Comparison of ENCODE assay signal across 8 cellular contexts in the genomic region with DNA sequence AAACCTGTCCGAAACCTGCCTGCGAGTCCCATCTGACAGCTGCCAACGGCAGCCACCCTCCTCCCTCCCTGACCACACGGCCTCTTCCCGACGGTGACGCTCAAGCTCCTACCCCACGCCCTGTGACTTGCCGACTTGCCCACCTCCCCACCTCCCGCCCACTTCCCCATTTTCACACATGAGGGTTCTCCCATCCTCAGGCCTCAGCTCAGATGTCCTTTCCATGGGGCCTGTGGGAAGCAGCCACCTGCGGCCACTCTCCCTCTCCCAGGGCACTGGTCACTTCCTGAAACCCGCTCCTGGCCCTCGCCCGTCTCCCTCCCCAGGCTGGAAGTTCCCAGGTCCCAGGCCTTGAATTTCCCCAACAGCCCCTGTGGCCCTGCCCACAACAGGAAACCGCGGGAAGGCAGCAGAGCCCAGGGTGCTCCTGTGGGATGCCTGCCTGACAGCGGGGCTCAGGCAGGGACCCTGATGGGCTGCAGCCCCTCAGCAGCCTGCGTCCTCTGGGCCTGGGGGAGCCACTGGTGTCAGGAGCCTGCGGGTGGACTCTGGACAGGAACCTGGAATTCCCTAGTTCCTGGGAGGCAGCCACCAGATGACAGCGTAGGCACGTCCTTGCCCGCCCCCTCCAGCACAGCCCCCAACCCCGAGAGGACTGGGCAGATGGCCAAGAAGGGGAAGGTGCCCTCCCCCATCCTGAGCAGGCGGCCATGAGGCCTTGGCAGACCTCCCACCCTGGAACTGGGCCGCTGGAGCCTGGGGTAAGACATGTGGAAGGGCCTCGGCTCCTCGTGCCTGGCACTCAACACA.
DNase-seq lines count a peak whose midpoint lies in the region; ATAC-seq lines count a peak whose summit lies in the region.

No MANE protein-coding gene starts in this region.

- ATAC-seq in HG02938 (IDR thresholded peaks at IDR 0.05; ENCODE audit: unreplicated experiment) = no peak
- no peak for ATAC-seq in HG03378 (IDR thresholded peaks at IDR 0.05; ENCODE audit: unreplicated experiment)
- no peak for ATAC-seq in HG02884 (IDR thresholded peaks at IDR 0.05; ENCODE audit: unreplicated experiment)

- H3K36me3 ChIP-seq in mesendoderm (ENCODE audit: control insufficient read depth, insufficient read depth, low read length) = no peaks in the 10 kb centered on the region

- H3K9ac ChIP-seq in mesendoderm (ENCODE audit: low read length) = no peak overlapping the region

- H3K4me1 ChIP-seq in mesendoderm (ENCODE audit: control insufficient read depth, low read depth, low read length) = no peaks in the 10 kb centered on the region

- no peak overlapping the region for H4K8ac ChIP-seq in mesendoderm (ENCODE audit: low read depth, low read length)

- no peak overlapping the region for H3K56ac ChIP-seq in mesendoderm (ENCODE audit: low read length)

- H3K79me2 ChIP-seq in mesendoderm (ENCODE audit: control insufficient read depth, insufficient read depth, low read length) = no peaks in the 10 kb centered on the region

- DNase-seq in DMS 273 (lab: John Stamatoyannopoulos, UW; ENCODE audit: unreplicated experiment) = peak; percentile 92
- peak; percentile 70 for DNase-seq in MV-4-11 (lab: John Stamatoyannopoulos, UW)
- peak; percentile 65 for DNase-seq in SW480 (ENCODE audit: low spot score)
- DNase-seq in mesendoderm = peak; percentile 64
- no peak for DNase-seq in EL

- H3K79me1 ChIP-seq in mesendoderm (ENCODE audit: low read length) = no peaks in the 10 kb centered on the region

- no peak overlapping the region for H4K5ac ChIP-seq in mesendoderm (ENCODE audit: low read length)

- H2BK15ac ChIP-seq in mesendoderm (replicated peaks; ENCODE audit: low read depth) = no peak overlapping the region

- no peak overlapping the region for H3K18ac ChIP-seq in mesendoderm (ENCODE audit: low read length)

- H3K23ac ChIP-seq in mesendoderm (ENCODE audit: low read length) = no peak overlapping the region

- no peak overlapping the region for H2AK5ac ChIP-seq in mesendoderm (ENCODE audit: low read length)

- no peak overlapping the region for H3K4ac ChIP-seq in mesendoderm (ENCODE audit: low read depth, low read length)

- H2BK120ac ChIP-seq in mesendoderm (ENCODE audit: low read depth, low read length) = no peak overlapping the region

- H3K4me2 ChIP-seq in mesendoderm (ENCODE audit: low read length) = no peak overlapping the region

- no peak overlapping the region for H2BK5ac ChIP-seq in mesendoderm (ENCODE audit: low read length)

- no peak overlapping the region for H3K4me3 ChIP-seq in mesendoderm (ENCODE audit: low read length)

- no CpG with 5 or more reads among the region's 27 CpGs for WGBS in mesendoderm (ENCODE audit: extremely low coverage, insufficient coverage, low lambda C conversion rate)

- H3K27me3 ChIP-seq in mesendoderm (ENCODE audit: insufficient read depth, low read length, poor library complexity) = no peaks in the 10 kb centered on the region

- H3K27ac ChIP-seq in mesendoderm (ENCODE audit: low read depth, low read length) = no peak overlapping the region
